Comparison of ENCODE assay signal across 26 cellular contexts in the genomic region with DNA sequence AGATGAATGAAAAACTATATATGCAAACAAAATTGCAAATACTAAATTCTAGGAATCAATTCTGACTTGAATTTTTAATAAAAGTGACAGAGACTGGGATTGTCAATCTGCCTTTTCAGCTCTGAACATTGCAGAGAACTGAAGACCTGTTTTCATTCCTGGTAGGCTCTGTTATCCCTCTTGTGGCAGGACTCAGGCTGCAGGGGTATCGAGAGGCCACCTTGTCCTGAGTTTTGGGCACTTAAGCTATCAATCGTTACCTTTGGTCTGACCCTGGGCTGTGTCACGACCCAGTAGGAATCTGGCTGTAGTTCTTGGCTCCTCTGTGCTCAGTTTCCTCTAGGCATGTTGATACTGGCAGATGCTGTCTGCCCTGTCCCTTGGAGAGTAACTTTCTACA.
"Had no signal": no experiment of that assay in that cellular context is flagged by ENCODE, and none has a peak within 500 bp of the region (broad histone marks: within the 10 kb centered on the region; RNA-seq: fewer than 3 reads in every experiment).

No MANE protein-coding gene starts in this region.

- H3K27me3 ChIP-seq: esophagus muscularis mucosa, heart right ventricle, left lung, right lobe of liver, thyroid gland had no signal

- DNase-seq: activated B cell treated with CpG ODN at 0.5 μM for 24 hours; activated CD4-positive, alpha-beta T cell treated with anti-CD3 and anti-CD28 coated beads for 36 hours; activated CD4-positive, alpha-beta T cell treated with anti-CD3 and anti-CD28 coated beads, Interleukin-2, amount 50 U/mL, for 4 hours; activated CD8-positive, alpha-beta memory T cell treated with anti-CD3 and anti-CD28 coated beads for 24 hours; activated CD8-positive, alpha-beta memory T cell treated with anti-CD3 and anti-CD28 coated beads, Interleukin-2, amount 50 U/mL, for 4 hours; activated T-cell treated with anti-CD3 and anti-CD28 coated beads, Interleukin-2, amount 50 U/mL, for 24 hours; adrenal gland; effector memory CD8-positive, alpha-beta T cell; heart right ventricle; kidney; left lung; mammary epithelial cell; midbrain; natural killer cell; pancreas; right lobe of liver; stimulated activated CD4-positive, alpha-beta T cell treated with anti-CD3 and anti-CD28 coated beads, Interleukin-1b, Interleukin-23, amount 100 ng/mL, for 48 hours; substantia nigra; T-helper 9 cell; thyroid gland had no signal

- H3K4me1 Mint-ChIP-seq: activated B cell treated with CpG ODN at 0.5 μM for 24 hours; activated CD4-positive, alpha-beta T cell treated with anti-CD3 and anti-CD28 coated beads for 36 hours; activated T-helper 17 cell treated with anti-CD3 and anti-CD28 coated beads, Interleukin-2, amount 50 U/mL, for 72 hours; central memory CD8-positive, alpha-beta T cell; natural killer cell had no signal

- H3K9me3 ChIP-seq: adrenal gland, esophagus muscularis mucosa, heart right ventricle, left lung, pancreas, right lobe of liver, thyroid gland had no signal

- H3K36me3 Mint-ChIP-seq: activated naive CD8-positive, alpha-beta T cell; natural killer cell had no signal

- H3K27me3 Mint-ChIP-seq: activated CD4-positive, alpha-beta T cell treated with anti-CD3 and anti-CD28 coated beads for 36 hours; activated T-cell treated with anti-CD3 and anti-CD28 coated beads, Interleukin-2, amount 50 U/mL, for 24 hours; central memory CD8-positive, alpha-beta T cell; effector memory CD8-positive, alpha-beta T cell; stimulated activated naive CD8-positive, alpha-beta T cell treated with anti-CD3 and anti-CD28 coated beads, Interleukin-15, Interleukin-2, amounts not matched to agents 100 ng/mL and 50 ng/mL, for 24 hours had no signal

- H3K4me3 ChIP-seq: adrenal gland, esophagus muscularis mucosa, heart right ventricle, left lung, pancreas, right lobe of liver, skin epidermis, thyroid gland had no signal

- H3K4me3 Mint-ChIP-seq: activated B cell treated with CpG ODN at 0.5 μM for 24 hours; activated CD4-positive, alpha-beta T cell treated with anti-CD3 and anti-CD28 coated beads for 36 hours; activated naive CD8-positive, alpha-beta T cell; activated T-cell treated with anti-CD3 and anti-CD28 coated beads, Interleukin-2, amount 50 U/mL, for 24 hours; activated T-helper 17 cell treated with anti-CD3 and anti-CD28 coated beads, Interleukin-2, amount 50 U/mL, for 72 hours; central memory CD8-positive, alpha-beta T cell; effector memory CD8-positive, alpha-beta T cell; natural killer cell; stimulated activated naive CD8-positive, alpha-beta T cell treated with anti-CD3 and anti-CD28 coated beads, Interleukin-15, Interleukin-2, amounts not matched to agents 100 ng/mL and 50 ng/mL, for 24 hours had no signal

- H3K27ac ChIP-seq: adrenal gland, esophagus muscularis mucosa, left lung, pancreas, right lobe of liver, skin epidermis had no signal

- H3K36me3 ChIP-seq: adrenal gland, esophagus muscularis mucosa, heart right ventricle, left lung, pancreas, right lobe of liver, thyroid gland had no signal

- H3K27ac Mint-ChIP-seq: activated B cell treated with CpG ODN at 0.5 μM for 24 hours; activated CD4-positive, alpha-beta T cell treated with anti-CD3 and anti-CD28 coated beads for 36 hours; activated naive CD8-positive, alpha-beta T cell; activated T-cell treated with anti-CD3 and anti-CD28 coated beads, Interleukin-2, amount 50 U/mL, for 24 hours; activated T-helper 17 cell treated with anti-CD3 and anti-CD28 coated beads, Interleukin-2, amount 50 U/mL, for 72 hours; effector memory CD8-positive, alpha-beta T cell; natural killer cell; stimulated activated naive CD8-positive, alpha-beta T cell treated with anti-CD3 and anti-CD28 coated beads, Interleukin-15, Interleukin-2, amounts not matched to agents 100 ng/mL and 50 ng/mL, for 24 hours had no signal

- H3K9me3 Mint-ChIP-seq: activated B cell treated with CpG ODN at 0.5 μM for 24 hours; activated T-cell treated with anti-CD3 and anti-CD28 coated beads, Interleukin-2, amount 50 U/mL, for 24 hours; stimulated activated naive CD8-positive, alpha-beta T cell treated with anti-CD3 and anti-CD28 coated beads, Interleukin-15, Interleukin-2, amounts not matched to agents 100 ng/mL and 50 ng/mL, for 24 hours had no signal

- H3K4me1 ChIP-seq: adrenal gland, left lung, pancreas had no signal
